Comparison of ENCODE assay signal across 9 cellular contexts in the genomic region with DNA sequence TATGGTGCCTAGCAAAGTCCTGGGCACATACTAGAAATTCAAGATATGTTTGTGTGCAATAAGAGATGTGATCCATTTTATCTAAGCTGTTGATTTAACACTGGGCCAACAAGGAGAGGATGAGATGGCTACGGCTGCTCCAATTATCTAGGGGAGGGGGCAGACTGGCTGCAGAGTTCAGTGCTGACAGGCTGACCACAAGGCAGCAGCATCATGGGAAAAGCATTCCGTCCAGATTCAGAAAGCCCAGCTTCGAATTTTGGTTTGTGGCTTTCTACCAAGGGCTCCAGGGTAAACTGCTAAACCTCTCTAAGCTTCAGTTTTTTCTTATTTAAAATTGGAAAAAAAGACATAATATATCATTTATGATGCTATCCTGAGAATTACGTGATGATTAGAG.
"Had no signal": no experiment of that assay in that cellular context is flagged by ENCODE, and none has a peak within 500 bp of the region (broad histone marks: within the 10 kb centered on the region; RNA-seq: fewer than 3 reads in every experiment).

No MANE protein-coding gene starts in this region.

- H3K4me3 ChIP-seq: GM23248, HAP-1, K562 had no signal

- H3K27ac ChIP-seq: GM23248 had no signal

- ATAC-seq: HCT116, K562 had no signal

- H3K9ac ChIP-seq: GM23248 had no signal

- H3K27ac Mint-ChIP-seq: HFFc6 had no signal

- DNase-seq: GM23248, GOT3, H7, HFFc6, IMR-90, KG1 had no signal

- FAIRE-seq: K562 had no signal

- H3K4me3 Mint-ChIP-seq: HFFc6 had no signal

- H3K9me3 Mint-ChIP-seq: HFFc6 had no signal

- H3K4me1 ChIP-seq: HAP-1 had no signal

- H2AFZ ChIP-seq: GM23248 had no signal

- H3K36me3 ChIP-seq: HAP-1 had no signal

- H3K9me3 ChIP-seq: HAP-1 had no signal
